ENCODE assay signal across 8 cellular contexts in the genomic region with DNA sequence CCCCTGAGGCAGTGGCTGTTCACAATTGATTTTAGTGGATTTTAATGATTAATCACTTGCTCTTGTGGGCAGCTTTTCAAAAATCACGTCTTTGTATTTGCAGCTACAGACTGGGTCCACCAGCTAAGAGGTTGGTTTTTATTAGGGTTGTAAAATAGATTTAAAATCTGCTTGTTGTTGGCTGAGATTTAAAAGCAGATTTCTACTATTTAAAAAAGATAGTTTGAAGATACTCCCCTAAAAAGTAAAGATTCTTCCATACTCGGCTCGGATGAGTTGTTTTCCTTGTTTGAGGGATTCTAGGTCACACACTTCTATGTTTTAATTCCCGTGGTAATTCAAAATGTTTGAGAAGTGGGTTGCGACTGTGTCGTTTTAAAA. TPM values are rescaled to one million over a fixed set of nuclear protein-coding genes. Genes with fewer than 3 reads are reported as not detected.
DNase-seq lines count a peak whose midpoint lies in the region; ATAC-seq and TF ChIP-seq lines count a peak whose summit lies in the region.

No MANE protein-coding gene starts in this region.

- BruUV-seq in MCF 10A (replicated peaks; lab: Mats Ljungman, UMichigan), result TSS peak; percentile 30

- H2BK5ac ChIP-seq in mesendoderm (ENCODE audit: low read length), result peak overlapping the region; percentile 67

- H3K56ac ChIP-seq in mesendoderm (ENCODE audit: low read length), result peak overlapping the region; percentile 97

- H3K27me3 ChIP-seq in cardiac muscle cell (no peaks in the 10 kb centered on the region), mesendoderm (ENCODE audit: insufficient read depth, low read length, poor library complexity) (no peaks in the 10 kb centered on the region)

- H3K27ac Mint-ChIP-seq in MCF 10A (ENCODE audit: low read depth, unreplicated experiment), result peak overlapping the region; percentile 93

- no peak overlapping the region for H2AK5ac ChIP-seq in mesendoderm (ENCODE audit: low read length)

- intact Hi-C loops in cardiac septum (cut with DNase I) (loop anchor here (2.0 kb wide), 1 partner anchor 62 kb away; no protein-coding TSS in a partner anchor), MCF 10A (cut with micrococcal nuclease) (loop anchor here (10.0 kb wide), 2 partner anchors 128 to 152 kb away; no protein-coding TSS in a partner anchor)

- WGBS in mesendoderm (ENCODE audit: extremely low coverage, insufficient coverage, low lambda C conversion rate), result no CpG with 5 or more reads among the region's 6 CpGs
- 20% methylated on average over 6 of the region's 6 CpGs for WGBS in urinary bladder

- CTCF ChIA-PET in MCF 10A (lab: Yijun Ruan, JAX), result interaction anchor here (0.6 to 0.8 kb wide), 4 partner anchors 29 to 1393 kb away, joined by 3 read pairs; no protein-coding TSS in a partner anchor

- H3K79me1 ChIP-seq in mesendoderm (ENCODE audit: low read length), result no peaks in the 10 kb centered on the region

- peak overlapping the region; percentile 84 for H3K4me2 ChIP-seq in mesendoderm (ENCODE audit: low read length)

- H3K4me3 ChIP-seq in cardiac muscle cell (peak overlapping the region; percentile 88), mesendoderm (ENCODE audit: low read length) (peak overlapping the region; percentile 84), urinary bladder (ENCODE audit: low read depth, low read length) (peak overlapping the region; percentile 99)

- peaks cover 22% of the 10 kb centered on the region for H3K36me3 Mint-ChIP-seq in MCF 10A (ENCODE audit: insufficient read depth, unreplicated experiment)

- no peaks in the 10 kb centered on the region for H3K4me1 Mint-ChIP-seq in MCF 10A (ENCODE audit: insufficient read depth, unreplicated experiment)

- H3K4me3 Mint-ChIP-seq in MCF 10A (ENCODE audit: unreplicated experiment), result peak overlapping the region; percentile 86

- DNase-seq in cardiac muscle cell (ENCODE audit: low read depth in 1 of 2, low spot score in 1 of 2), result no peak
- no peak for DNase-seq in cardiac septum (ENCODE audit: low spot score)
- no peak for DNase-seq in MCF 10A (ENCODE audit: unreplicated experiment)
- no peak for DNase-seq in mesendoderm
- DNase-seq in NCI-H748 (lab: John Stamatoyannopoulos, UW; ENCODE audit: unreplicated experiment), result no peak
- no peak for DNase-seq in OCI-M2 (lab: John Stamatoyannopoulos, UW; ENCODE audit: unreplicated experiment)

- no peaks in the 10 kb centered on the region for H3K9me3 Mint-ChIP-seq in MCF 10A (ENCODE audit: unreplicated experiment)

- no peak overlapping the region for H3K23ac ChIP-seq in mesendoderm (ENCODE audit: low read length)

- H3K9me3 ChIP-seq in cardiac muscle cell (ENCODE audit: low read depth), result no peaks in the 10 kb centered on the region

- peak overlapping the region; percentile 92 for H3K9ac ChIP-seq in mesendoderm (ENCODE audit: low read length)

- POLR2A ChIA-PET in MCF 10A (lab: Yijun Ruan, JAX), result interaction anchor here (0.5 to 5.5 kb wide), 23 partner anchors 11 to 454 kb away, joined by 3 to 98 read pairs (median 4); a partner anchor contains a TSS

- no peaks in the 10 kb centered on the region for H3K79me2 ChIP-seq in mesendoderm (ENCODE audit: control insufficient read depth, insufficient read depth, low read length)

- H3K4me1 ChIP-seq in cardiac muscle cell (ENCODE audit: low read depth) (peaks cover 20% of the 10 kb centered on the region), mesendoderm (ENCODE audit: control insufficient read depth, low read depth, low read length) (no peaks in the 10 kb centered on the region), urinary bladder (ENCODE audit: insufficient read depth) (peaks cover 2% of the 10 kb centered on the region)

- H2BK15ac ChIP-seq in mesendoderm (replicated peaks; ENCODE audit: low read depth), result no peak overlapping the region

- no peak overlapping the region for H4K8ac ChIP-seq in mesendoderm (ENCODE audit: low read depth, low read length)

- TF ChIP-seq CTCF in cardiac muscle cell (IDR thresholded peaks at IDR 0.05; ENCODE audit: low read depth, low read length), result no peak
- no peak for TF ChIP-seq CTCF in MCF 10A (IDR thresholded peaks at IDR 0.05; ENCODE audit: unreplicated experiment)

- no peaks in the 10 kb centered on the region for H3K27me3 Mint-ChIP-seq in MCF 10A (ENCODE audit: insufficient read depth, unreplicated experiment)

- peak overlapping the region; percentile 98 for H3K27ac ChIP-seq in cardiac muscle cell
- H3K27ac ChIP-seq in mesendoderm (ENCODE audit: low read depth, low read length), result peak overlapping the region; percentile 78
- H3K27ac ChIP-seq in urinary bladder (ENCODE audit: low read depth), result peak overlapping the region; percentile 93

- no peak overlapping the region for H4K5ac ChIP-seq in mesendoderm (ENCODE audit: low read length)

- peak overlapping the region; percentile 86 for H3K18ac ChIP-seq in mesendoderm (ENCODE audit: low read length)

- no peak for ATAC-seq in HG03565 (IDR thresholded peaks at IDR 0.05; ENCODE audit: unreplicated experiment)

- peak overlapping the region; percentile 75 for H3K4ac ChIP-seq in mesendoderm (ENCODE audit: low read depth, low read length)

- no peaks in the 10 kb centered on the region for H3K36me3 ChIP-seq in cardiac muscle cell
- no peaks in the 10 kb centered on the region for H3K36me3 ChIP-seq in mesendoderm (ENCODE audit: control insufficient read depth, insufficient read depth, low read length)
- H3K36me3 ChIP-seq in urinary bladder (ENCODE audit: insufficient read depth), result no peaks in the 10 kb centered on the region

- peak overlapping the region; percentile 76 for H2BK120ac ChIP-seq in mesendoderm (ENCODE audit: low read depth, low read length)

RNA-seq across cellular contexts. Expression of a gene that starts 1.7 kb away (rescaled TPM):
- 68.6 and 159 TPM in 2 replicates for total RNA-seq in cardiac muscle cell
- 37.3 and 39.9 TPM in 2 replicates for polyA plus RNA-seq in cardiac muscle cell
- 134 TPM for total RNA-seq in cardiac septum
- 13.0 and 17.3 TPM in 2 replicates for total RNA-seq in MCF 10A (2022)
- polyA plus RNA-seq in mesendoderm (2013, experiment 1 of 2), result 6.1 TPM
- polyA plus RNA-seq in mesendoderm (2013, experiment 2 of 2), result 5.2 TPM
- 111 TPM for total RNA-seq in urinary bladder
- polyA plus RNA-seq in urinary bladder, result 16.2 TPM
